In the genomic region with DNA sequence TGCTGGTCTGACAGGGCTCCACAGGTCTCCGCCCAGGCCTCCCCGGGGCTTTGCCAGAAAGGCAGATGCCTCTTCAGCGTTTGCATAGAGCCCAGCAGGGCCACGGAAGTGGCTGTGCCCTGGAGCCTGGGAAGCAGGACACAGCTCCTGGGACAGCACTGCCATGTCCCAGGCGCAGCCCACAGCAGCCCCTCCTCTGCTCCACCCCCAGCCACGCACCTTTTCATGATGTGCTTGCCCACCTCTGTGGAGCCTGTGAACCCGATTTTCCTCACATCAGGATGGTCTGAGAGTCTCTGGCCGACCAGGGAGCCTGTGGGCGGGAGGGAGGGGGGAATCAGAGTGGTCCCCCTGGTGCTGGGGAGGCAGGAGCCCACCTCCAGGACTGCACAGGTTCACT, we compare ENCODE assay signal across 25 cellular contexts. TPM values are rescaled to one million over a fixed set of nuclear protein-coding genes. Genes with fewer than 3 reads are reported as not detected.
A peak's percentile ranks its signal among the peaks of the same experiment; 100 is the strongest.
DNase-seq lines count a peak whose midpoint lies in the region; ATAC-seq, FAIRE-seq and TF ChIP-seq lines count a peak whose summit lies in the region.
"Had no signal": no experiment of that assay in that cellular context is flagged by ENCODE, and none has a peak within 500 bp of the region (broad histone marks: within the 10 kb centered on the region; RNA-seq: fewer than 3 reads in every experiment).

No MANE protein-coding gene starts in this region.

- peak; percentile 4 for DNase-seq in activated naive CD4-positive, alpha-beta T cell treated with anti-CD3 and anti-CD28 coated beads, Interleukin-2, amount 50 U/mL, for 16 hours
- DNase-seq in activated naive CD4-positive, alpha-beta T cell treated with anti-CD3 and anti-CD28 coated beads, Interleukin-2, amount 10 ng/mL, durations not matched to agents 7 days and 5 days = no peak
- DNase-seq in dorsolateral prefrontal cortex (peak in 7 of 10 donors; percentile 1 to 31 (median 15)), pancreas (peak in 4 of 6 donors; percentile 1 to 46 (median 23)), upper lobe of right lung (peak; percentile 46), GM23248 (no peak)
- no peak for DNase-seq in NK-92 treated with Interleukin-12 subunit alpha and Interleukin-12 subunit beta, amount 100 ng/mL, for 24 hours (lab: John Stamatoyannopoulos, UW)
- DNase-seq: activated CD4-positive, CD25-positive, alpha-beta regulatory T cell treated with anti-CD3 and anti-CD28 coated beads, Interleukin-2, amount 50 U/mL, for 72 hours; activated CD8-positive, alpha-beta T cell treated with anti-CD3 and anti-CD28 coated beads, Interleukin-2, amount 10 ng/mL, durations not matched to agents 7 days and 5 days; activated T-cell treated with anti-CD3 and anti-CD28 coated beads, Interleukin-2, amount 50 U/mL, for 24 hours; NCI-H1694; NCI-H2171 treated with DMSO at 0.1 percent for 48 hours; NCI-H69; stimulated activated naive CD8-positive, alpha-beta T cell treated with anti-CD3 and anti-CD28 coated beads, Interleukin-15, Interleukin-2, amounts not matched to agents 100 U/mL and 50 U/mL, for 24 hours; thyroid gland had no signal

- no peak overlapping the region for H3K4me3 Mint-ChIP-seq in activated naive CD4-positive, alpha-beta T cell treated with anti-CD3 and anti-CD28 coated beads, Interleukin-2, amount 10 ng/mL, durations not matched to agents 7 days and 5 days
- H3K4me3 Mint-ChIP-seq: activated CD8-positive, alpha-beta T cell treated with anti-CD3 and anti-CD28 coated beads, Interleukin-2, amount 10 ng/mL, durations not matched to agents 7 days and 5 days; activated T-cell treated with anti-CD3 and anti-CD28 coated beads, Interleukin-2, amount 50 U/mL, for 24 hours; B cell; T-cell had no signal

- H3K27ac ChIP-seq in dorsolateral prefrontal cortex (no peak overlapping the region), pancreas (no peak overlapping the region), upper lobe of right lung (no peak overlapping the region), GM23248 (no peak overlapping the region)
- H3K27ac ChIP-seq: HL-60, neutrophil, SJSA1, thyroid gland had no signal

- no peaks in the 10 kb centered on the region for H3K9me2 ChIP-seq in GM23248 (ENCODE audit: insufficient read depth)

- H3K4me1 Mint-ChIP-seq in activated naive CD4-positive, alpha-beta T cell treated with anti-CD3 and anti-CD28 coated beads, Interleukin-2, amount 10 ng/mL, durations not matched to agents 7 days and 5 days = no peaks in the 10 kb centered on the region
- H3K4me1 Mint-ChIP-seq: B cell, T-cell had no signal

- H3K4me3 ChIP-seq in dorsolateral prefrontal cortex = no peak overlapping the region
- no peak overlapping the region for H3K4me3 ChIP-seq in pancreas
- no peak overlapping the region for H3K4me3 ChIP-seq in upper lobe of right lung
- H3K4me3 ChIP-seq in GM23248 = no peak overlapping the region
- H3K4me3 ChIP-seq: SJSA1, thyroid gland had no signal

- H3K27me3 Mint-ChIP-seq in activated naive CD4-positive, alpha-beta T cell treated with anti-CD3 and anti-CD28 coated beads, Interleukin-2, amount 10 ng/mL, durations not matched to agents 7 days and 5 days = peaks cover 16% of the 10 kb centered on the region
- H3K27me3 Mint-ChIP-seq: activated T-cell treated with anti-CD3 and anti-CD28 coated beads, Interleukin-2, amount 50 U/mL, for 24 hours had no signal

- WGBS in pancreas, 2 donors = 82 to 84% methylated on average over 9 of the region's 9 CpGs
- WGBS in GM23248 (ENCODE audit: low coverage in 1 of 2, low lambda C conversion rate in 2 of 2, missing lambda C conversion rate in 2 of 2), 2 experiments = 38 to 51% methylated on average over 9 of the region's 9 CpGs

- no peak for ATAC-seq in pancreas
- no peak for ATAC-seq in upper lobe of right lung
- ATAC-seq in GM18502 (IDR thresholded peaks at IDR 0.05; ENCODE audit: poor library complexity, unreplicated experiment) = no peak
- ATAC-seq: activated CD8-positive, alpha-beta T cell treated with anti-CD3 and anti-CD28 coated beads, Interleukin-2, amount 10 ng/mL, durations not matched to agents 7 days and 5 days; stimulated activated naive CD8-positive, alpha-beta T cell treated with anti-CD3 and anti-CD28 coated beads, Interleukin-15, Interleukin-2, amounts not matched to agents 100 U/mL and 50 U/mL, for 24 hours; T-cell had no signal

- H3K9me3 ChIP-seq in pancreas (no peaks in the 10 kb centered on the region), upper lobe of right lung (no peaks in the 10 kb centered on the region), GM23248 (ENCODE audit: low read depth) (no peaks in the 10 kb centered on the region)
- H3K9me3 ChIP-seq: neutrophil, SJSA1, thyroid gland had no signal

- CTCF ChIA-PET in activated naive CD4-positive, alpha-beta T cell treated with anti-CD3 and anti-CD28 coated beads, Interleukin-2, amount 10 ng/mL, durations not matched to agents 7 days and 5 days (lab: Charles Lee) = no interaction called here

- no peak overlapping the region for H3K9ac ChIP-seq in GM23248

- no peak overlapping the region for H2AFZ ChIP-seq in GM23248

- H3K79me2 ChIP-seq in GM23248 (ENCODE audit: insufficient read depth) = no peaks in the 10 kb centered on the region

- no peaks in the 10 kb centered on the region for H3K9me3 Mint-ChIP-seq in activated naive CD4-positive, alpha-beta T cell treated with anti-CD3 and anti-CD28 coated beads, Interleukin-2, amount 10 ng/mL, durations not matched to agents 7 days and 5 days
- H3K9me3 Mint-ChIP-seq: activated T-cell treated with anti-CD3 and anti-CD28 coated beads, Interleukin-2, amount 50 U/mL, for 24 hours; T-cell had no signal

- FAIRE-seq in pancreas (lab: Jason Lieb, UNC) = no peak
- FAIRE-seq: A204.1, colon, endometrium, keratinocyte had no signal

- H3K4me1 ChIP-seq in pancreas = no peaks in the 10 kb centered on the region
- H3K4me1 ChIP-seq in upper lobe of right lung = no peaks in the 10 kb centered on the region
- no peaks in the 10 kb centered on the region for H3K4me1 ChIP-seq in GM23248 (ENCODE audit: insufficient read depth)
- H3K4me1 ChIP-seq: SJSA1, thyroid gland had no signal

- H4K20me1 ChIP-seq in GM23248 (ENCODE audit: insufficient read depth) = no peaks in the 10 kb centered on the region

- H3F3A ChIP-seq in GM23248 (ENCODE audit: insufficient read depth) = no peaks in the 10 kb centered on the region

- no peaks in the 10 kb centered on the region for H3K36me3 ChIP-seq in pancreas
- H3K36me3 ChIP-seq in upper lobe of right lung = no peaks in the 10 kb centered on the region
- H3K36me3 ChIP-seq in GM23248 (ENCODE audit: low read depth) = no peaks in the 10 kb centered on the region
- H3K36me3 ChIP-seq: neutrophil, SJSA1, thyroid gland had no signal

- TF ChIP-seq CTCF in dorsolateral prefrontal cortex (IDR thresholded peaks at IDR 0.05 in 54 of 56, conservative IDR thresholded peaks at IDR 0.05 in 2 of 56; ENCODE audit: low read depth in 1 of 56, partially characterized antibody in 56 of 56) (no peak), pancreas (IDR thresholded peaks at IDR 0.05) (no peak), upper lobe of right lung (IDR thresholded peaks at IDR 0.05) (no peak)

- no peak overlapping the region for H3K4me2 ChIP-seq in GM23248 (ENCODE audit: unreplicated experiment)

- in situ Hi-C loops in GM23248 (cut with MboI) = no loop called here

- H3K27me3 ChIP-seq in dorsolateral prefrontal cortex (peaks cover 0 to 7% (median 0%) of the 10 kb centered on the region in 45 donors), pancreas (no peaks in the 10 kb centered on the region), upper lobe of right lung (no peaks in the 10 kb centered on the region), GM23248 (replicated peaks; ENCODE audit: insufficient read depth) (peaks cover 39% of the 10 kb centered on the region)
- H3K27me3 ChIP-seq: thyroid gland had no signal

- intact Hi-C loops in dorsolateral prefrontal cortex (cut with DNase I) (no loop called here), pancreas (cut with DNase I) (no loop called here), upper lobe of right lung (cut with DNase I) (no loop called here)

- no peak overlapping the region for H3K27ac Mint-ChIP-seq in activated naive CD4-positive, alpha-beta T cell treated with anti-CD3 and anti-CD28 coated beads, Interleukin-2, amount 10 ng/mL, durations not matched to agents 7 days and 5 days
- H3K27ac Mint-ChIP-seq: activated CD8-positive, alpha-beta T cell treated with anti-CD3 and anti-CD28 coated beads, Interleukin-2, amount 10 ng/mL, durations not matched to agents 7 days and 5 days; activated T-cell treated with anti-CD3 and anti-CD28 coated beads, Interleukin-2, amount 50 U/mL, for 24 hours; B cell; T-cell had no signal

- H3K36me3 Mint-ChIP-seq in activated naive CD4-positive, alpha-beta T cell treated with anti-CD3 and anti-CD28 coated beads, Interleukin-2, amount 10 ng/mL, durations not matched to agents 7 days and 5 days = no peaks in the 10 kb centered on the region
- H3K36me3 Mint-ChIP-seq: T-cell had no signal

RNA-seq across cellular contexts. Expression of a gene that starts 33.9 kb away (rescaled TPM):
- total RNA-seq in dorsolateral prefrontal cortex (100 to 1,000 TPM in 53 of 120 experiments, 10 to 100 TPM in 67; 47.0 to 128 (median 96.7) TPM), pancreas (10 to 100 TPM; 25.1 to 38.1 (median 31.1) TPM), upper lobe of right lung (30.8 TPM)
- polyA plus RNA-seq in pancreas (10 to 100 TPM; 19.4 to 33.0 TPM), GM23248 (2016; fragmentation: Nextera tagmentation; extraction: Ambion mirVana) (19.8 and 22.7 TPM in 2 replicates)
- 39.6 and 56.0 TPM in 2 replicates for total RNA-seq in GM23248 (2014; rRNA removed; shearing (Covaris generic))

Comparison
In these comparisons a context has a peak if more than half of its experiments do, and no peak if none do; other contexts are left out.
1. DNase-seq: peak in activated naive CD4-positive, alpha-beta T cell treated with anti-CD3 and anti-CD28 coated beads, Interleukin-2, amount 50 U/mL, for 16 hours (single experiment), dorsolateral prefrontal cortex (7 of 10), pancreas (4 of 6) and upper lobe of right lung (single experiment); none in activated naive CD4-positive, alpha-beta T cell treated with anti-CD3 and anti-CD28 coated beads, Interleukin-2, amount 10 ng/mL, durations not matched to agents 7 days and 5 days (single experiment), GM23248 (single experiment) and NK-92 treated with Interleukin-12 subunit alpha and Interleukin-12 subunit beta, amount 100 ng/mL, for 24 hours (single experiment).